11 cellular contexts compared by ENCODE assay signal in the genomic region with DNA sequence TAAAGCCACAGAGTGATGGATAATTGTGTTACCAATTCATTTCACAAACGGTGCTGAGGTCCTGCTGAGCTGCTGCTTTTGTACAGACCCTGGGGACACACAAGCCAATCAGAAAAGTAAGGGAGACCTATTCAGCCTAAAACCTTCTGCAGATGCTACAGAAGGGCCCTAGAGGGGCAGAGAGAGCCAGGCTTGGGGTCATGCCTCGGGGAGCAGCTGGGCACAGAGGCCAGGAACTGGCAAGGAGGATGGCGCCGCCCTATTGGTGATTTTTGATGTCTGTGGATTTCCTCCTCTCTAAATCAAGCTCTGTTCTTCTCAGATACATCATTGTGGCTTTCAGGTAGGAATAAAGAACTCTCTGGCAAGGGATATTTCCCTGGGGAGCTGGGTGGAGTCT.
DNase-seq lines count a peak whose midpoint lies in the region; ATAC-seq and TF ChIP-seq lines count a peak whose summit lies in the region.
"Had no signal": no experiment of that assay in that cellular context is flagged by ENCODE, and none has a peak within 500 bp of the region (broad histone marks: within the 10 kb centered on the region; RNA-seq: fewer than 3 reads in every experiment).

No MANE protein-coding gene starts in this region.

- H3K4me3 ChIP-seq in BE2C (ENCODE audit: low read depth, low read length) (no peak overlapping the region), cardiac fibroblast (replicated peaks in 1 of 2; ENCODE audit: low read depth in 2 of 2, low read length in 2 of 2) (no peak overlapping the region)

- no peaks in the 10 kb centered on the region for H3K4me1 ChIP-seq in BE2C

- H3K9me3 Mint-ChIP-seq in mesothelial cell of epicardium = no peaks in the 10 kb centered on the region
- H3K9me3 Mint-ChIP-seq: stimulated activated naive CD8-positive, alpha-beta T cell treated with anti-CD3 and anti-CD28 coated beads, Interleukin-15, Interleukin-2, amounts not matched to agents 100 ng/mL and 50 ng/mL, for 24 hours had no signal

- no peaks in the 10 kb centered on the region for H3K9me3 ChIP-seq in BE2C

- no peak overlapping the region for H3K4me3 Mint-ChIP-seq in mesothelial cell of epicardium
- H3K4me3 Mint-ChIP-seq: IgD-negative memory B cell; stimulated activated naive CD8-positive, alpha-beta T cell treated with anti-CD3 and anti-CD28 coated beads, Interleukin-15, Interleukin-2, amounts not matched to agents 100 ng/mL and 50 ng/mL, for 24 hours had no signal

- no peak overlapping the region for H3K27ac Mint-ChIP-seq in mesothelial cell of epicardium
- H3K27ac Mint-ChIP-seq: IgD-negative memory B cell; stimulated activated naive CD8-positive, alpha-beta T cell treated with anti-CD3 and anti-CD28 coated beads, Interleukin-15, Interleukin-2, amounts not matched to agents 100 ng/mL and 50 ng/mL, for 24 hours had no signal

- DNase-seq in BE2C (peak; percentile 22), D341Med (ENCODE audit: low spot score) (peak; percentile 47), NAMALWA (ENCODE audit: low spot score) (peak; percentile 25), cardiac fibroblast (ENCODE audit: low read depth in 2 of 2) (no peak), mesothelial cell of epicardium (ENCODE audit: low spot score in 2 of 2, unreplicated experiment in 2 of 2) (no peak), EL (no peak)
- DNase-seq: NCI-H226 had no signal

- no peaks in the 10 kb centered on the region for H3K36me3 Mint-ChIP-seq in mesothelial cell of epicardium
- H3K36me3 Mint-ChIP-seq: IgD-negative memory B cell had no signal

- H3K4me1 Mint-ChIP-seq in mesothelial cell of epicardium = peaks cover 13% of the 10 kb centered on the region

- H3K27me3 ChIP-seq in BE2C = no peaks in the 10 kb centered on the region

- no peaks in the 10 kb centered on the region for H3K27me3 Mint-ChIP-seq in mesothelial cell of epicardium (ENCODE audit: low read depth)
- H3K27me3 Mint-ChIP-seq: stimulated activated naive CD8-positive, alpha-beta T cell treated with anti-CD3 and anti-CD28 coated beads, Interleukin-15, Interleukin-2, amounts not matched to agents 100 ng/mL and 50 ng/mL, for 24 hours had no signal

- H3K36me3 ChIP-seq in BE2C = no peaks in the 10 kb centered on the region

- ATAC-seq in HG02938 (IDR thresholded peaks at IDR 0.05; ENCODE audit: unreplicated experiment) (no peak), HG02798 (IDR thresholded peaks at IDR 0.05; ENCODE audit: poor library complexity, unreplicated experiment) (no peak)

- peak; percentile 24; the same call in 1 of the 2 replicates for TF ChIP-seq CTCF in BE2C (IDR thresholded peaks at IDR 0.05; ENCODE audit: low read depth, low read length)
- TF ChIP-seq CTCF in cardiac fibroblast (IDR thresholded peaks at IDR 0.05; ENCODE audit: low read depth, low read length) = peak; percentile 7
- no peak for TF ChIP-seq CTCF in mesothelial cell of epicardium (IDR thresholded peaks at IDR 0.05; ENCODE audit: unreplicated experiment)

Comparison
In these comparisons a context has a peak if more than half of its experiments do, and no peak if none do; other contexts are left out.
1. DNase-seq: peak in BE2C (single experiment), D341Med (single experiment) and NAMALWA (single experiment); none in cardiac fibroblast (0 of 2), mesothelial cell of epicardium (0 of 2) and EL (single experiment).